31 cellular contexts compared by ENCODE assay signal in the genomic region with DNA sequence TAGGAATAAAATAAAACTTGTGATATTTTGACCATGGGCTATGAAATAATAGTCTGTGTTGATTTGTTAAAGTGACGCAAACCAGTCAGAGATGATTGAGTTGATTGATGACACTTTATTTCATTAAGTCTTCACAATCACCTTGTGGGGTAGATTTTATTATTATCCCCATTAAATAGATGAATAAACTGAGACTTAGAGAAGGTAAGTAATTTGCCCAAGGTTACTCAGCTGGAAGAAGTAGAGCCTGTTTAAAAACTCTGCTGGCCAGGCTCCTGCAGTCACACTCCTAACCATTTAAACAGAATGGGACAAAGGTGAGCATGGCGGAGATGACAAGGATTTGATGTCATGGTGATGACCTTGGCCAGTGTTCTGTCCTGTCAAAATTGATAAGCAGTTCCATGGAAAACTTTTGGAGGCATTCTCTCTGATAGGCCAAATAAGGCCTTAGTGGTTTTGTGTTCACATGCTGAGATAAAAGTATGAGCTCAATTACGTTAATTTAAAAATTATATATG. TPM values are rescaled to one million over a fixed set of nuclear protein-coding genes. Genes with fewer than 3 reads are reported as not detected.
"Had no signal": no experiment of that assay in that cellular context is flagged by ENCODE, and none has a peak within 500 bp of the region (broad histone marks: within the 10 kb centered on the region; RNA-seq: fewer than 3 reads in every experiment).

No MANE protein-coding gene starts in this region.

- H3K4me3 Mint-ChIP-seq: effector memory CD8-positive, alpha-beta T cell; endodermal cell; mesothelial cell of epicardium; naive B cell had no signal

- H3K4me3 ChIP-seq: coronary artery, dorsolateral prefrontal cortex, esophagus squamous epithelium, gastrocnemius medialis, heart right ventricle, left lung, lower lobe of right lung, mucosa of descending colon had no signal

- H3K4me1 ChIP-seq: esophagus squamous epithelium, gastrocnemius medialis, heart right ventricle, left lung, lower lobe of right lung had no signal

- H3K27me3 ChIP-seq: esophagus squamous epithelium, gastrocnemius medialis, heart right ventricle, left lung had no signal

- H3K9me3 Mint-ChIP-seq: endodermal cell had no signal

- H3K36me3 ChIP-seq: esophagus squamous epithelium, gastrocnemius medialis, heart right ventricle, left lung, lower lobe of right lung had no signal

- H3K27ac Mint-ChIP-seq: effector memory CD8-positive, alpha-beta T cell; endodermal cell; mesothelial cell of epicardium; naive B cell had no signal

- H3K27ac ChIP-seq: coronary artery, dorsolateral prefrontal cortex, epithelial cell of prostate, esophagus squamous epithelium, gastrocnemius medialis, heart right ventricle, left lung, lower lobe of right lung had no signal

- FAIRE-seq: colon, endometrium, islet of Langerhans, keratinocyte had no signal

- DNase-seq: dermis blood vessel endothelial cell; dorsolateral prefrontal cortex; effector CD8-positive, alpha-beta T cell; effector memory CD8-positive, alpha-beta T cell; endodermal cell; erythroblast; esophagus squamous epithelium; foreskin fibroblast; foreskin melanocyte; gastrocnemius medialis; glutamatergic neuron; head of caudate nucleus; heart right ventricle; hippocampal formation; left cardiac atrium; left lung; left ventricle myocardium superior; lower lobe of right lung; mesenchymal stem cell; mucosa of descending colon; naive B cell had no signal

- H3K9me3 ChIP-seq: esophagus squamous epithelium, gastrocnemius medialis, left lung, lower lobe of right lung, mucosa of descending colon had no signal

- ATAC-seq: effector memory CD8-positive, alpha-beta T cell; esophagus mucosa; gastrocnemius medialis; heart right ventricle; left cardiac atrium; left lung; left ventricle myocardium superior; lower lobe of right lung; mucosa of descending colon had no signal

- H3K4me1 Mint-ChIP-seq: mesothelial cell of epicardium, naive B cell had no signal

RNA-seq across cellular contexts. Expression of a gene that starts 22.7 kb away (rescaled TPM):
- total RNA-seq: dermis blood vessel endothelial cell, glomerular endothelial cell, lung microvascular endothelial cell had no signal
